28 cellular contexts compared by ENCODE assay signal in the genomic region with DNA sequence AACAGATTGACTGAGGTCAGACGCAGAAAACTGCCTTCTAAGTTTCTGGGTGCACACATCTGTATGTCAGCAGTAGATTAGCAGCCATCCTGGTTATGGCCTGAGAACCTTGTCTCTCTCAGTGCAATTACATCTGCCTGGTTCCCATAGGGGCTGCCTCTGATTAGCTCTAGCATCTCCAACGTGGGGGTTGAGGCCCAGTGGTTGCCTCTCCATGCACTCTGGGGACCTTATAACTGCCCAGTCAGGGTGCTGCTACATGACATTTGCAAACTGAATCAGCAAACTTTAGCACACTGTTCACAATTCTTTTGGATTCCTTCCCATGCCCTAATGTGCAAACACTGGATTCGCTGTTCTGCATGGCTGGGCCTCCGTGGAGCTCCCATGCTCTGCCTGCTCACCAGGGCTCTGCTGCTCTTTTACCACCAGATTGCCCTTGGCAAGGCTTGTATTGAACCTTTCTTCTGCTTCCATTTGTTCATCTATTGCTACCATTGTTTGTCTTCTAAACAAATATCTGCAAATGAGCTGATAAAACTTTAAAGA. TPM values are rescaled to one million over a fixed set of nuclear protein-coding genes. Genes with fewer than 3 reads are reported as not detected.
DNase-seq lines count a peak whose midpoint lies in the region; ATAC-seq and TF ChIP-seq lines count a peak whose summit lies in the region.
"Had no signal": no experiment of that assay in that cellular context is flagged by ENCODE, and none has a peak within 500 bp of the region (broad histone marks: within the 10 kb centered on the region; RNA-seq: fewer than 3 reads in every experiment).

No MANE protein-coding gene starts in this region.

- no peak for TF ChIP-seq CTCF in esophagus muscularis mucosa (IDR thresholded peaks at IDR 0.05)

- DNase-seq in amygdala (lab: John Stamatoyannopoulos, UW): peak in 46 of 56 donors; percentile 13 to 88 (median 60)
- peak; percentile 72 for DNase-seq in esophagus muscularis mucosa (ENCODE audit: extremely low spot score)
- no peak for DNase-seq in left lobe of liver (ENCODE audit: low spot score)
- peak in 44 of 49 donors; percentile 13 to 84 (median 64) for DNase-seq in substantia nigra (lab: John Stamatoyannopoulos, UW)
- DNase-seq in activated naive CD4-positive, alpha-beta T cell treated with anti-CD3 and anti-CD28 coated beads, Interleukin-2, amount 10 ng/mL, durations not matched to agents 7 days and 5 days: no peak
- no peak for DNase-seq in LoVo (ENCODE audit: low spot score)
- no peak for DNase-seq in T-helper 2 cell
- DNase-seq: activated CD8-positive, alpha-beta T cell treated with anti-CD3 and anti-CD28 coated beads, Interleukin-2, amount 10 ng/mL, durations not matched to agents 7 days and 5 days; activated gamma-delta T cell; activated naive CD8-positive, alpha-beta T cell treated with anti-CD3 and anti-CD28 coated beads, Interleukin-2, amount 50 U/mL, for 24 hours; CD4-positive, alpha-beta T cell; cortex of kidney; EL; heart right ventricle; mucosa of descending colon; NCI-H1105; NCI-H2029; NCI-H226; NCI-H774; RPMI8226; stimulated activated naive CD8-positive, alpha-beta T cell treated with anti-CD3 and anti-CD28 coated beads, Interleukin-15, amount 100 ng/mL, for 72 hours; upper lobe of left lung had no signal

- H3K4me1 Mint-ChIP-seq in activated naive CD4-positive, alpha-beta T cell treated with anti-CD3 and anti-CD28 coated beads, Interleukin-2, amount 10 ng/mL, durations not matched to agents 7 days and 5 days: no peaks in the 10 kb centered on the region
- H3K4me1 Mint-ChIP-seq: activated naive CD8-positive, alpha-beta T cell treated with anti-CD3 and anti-CD28 coated beads, Interleukin-2, amount 50 U/mL, for 24 hours; stimulated activated naive CD8-positive, alpha-beta T cell treated with anti-CD3 and anti-CD28 coated beads, Interleukin-15, amount 100 ng/mL, for 72 hours had no signal

- TF ChIP-seq EP300 in esophagus muscularis mucosa (IDR thresholded peaks at IDR 0.05): no peak

- no peaks in the 10 kb centered on the region for H3K4me1 ChIP-seq in esophagus muscularis mucosa
- H3K4me1 ChIP-seq: breast epithelium, parathyroid adenoma had no signal

- no peaks in the 10 kb centered on the region for H3K9me3 Mint-ChIP-seq in activated naive CD4-positive, alpha-beta T cell treated with anti-CD3 and anti-CD28 coated beads, Interleukin-2, amount 10 ng/mL, durations not matched to agents 7 days and 5 days
- H3K9me3 Mint-ChIP-seq: activated naive CD8-positive, alpha-beta T cell treated with anti-CD3 and anti-CD28 coated beads, Interleukin-2, amount 50 U/mL, for 24 hours; CD4-positive, alpha-beta T cell; nephron had no signal

- TF ChIP-seq POLR2A in esophagus muscularis mucosa (IDR thresholded peaks at IDR 0.05; ENCODE audit: low read depth) (no peak), GM18505 (IDR thresholded peaks at IDR 0.05; ENCODE audit: borderline replicate concordance, extremely low read depth, insufficient read depth, insufficient read length) (no peak)

- no peak overlapping the region for H3K4me3 ChIP-seq in esophagus muscularis mucosa
- H3K4me3 ChIP-seq: breast epithelium, heart right ventricle, mucosa of descending colon, upper lobe of left lung had no signal

- no peak overlapping the region for H3K4me3 Mint-ChIP-seq in activated naive CD4-positive, alpha-beta T cell treated with anti-CD3 and anti-CD28 coated beads, Interleukin-2, amount 10 ng/mL, durations not matched to agents 7 days and 5 days
- H3K4me3 Mint-ChIP-seq: activated CD8-positive, alpha-beta T cell treated with anti-CD3 and anti-CD28 coated beads, Interleukin-2, amount 10 ng/mL, durations not matched to agents 7 days and 5 days; activated naive CD8-positive, alpha-beta T cell treated with anti-CD3 and anti-CD28 coated beads, Interleukin-2, amount 50 U/mL, for 24 hours; CD4-positive, alpha-beta T cell; nephron; stimulated activated naive CD8-positive, alpha-beta T cell treated with anti-CD3 and anti-CD28 coated beads, Interleukin-15, amount 100 ng/mL, for 72 hours had no signal

- ATAC-seq in left lobe of liver: peak; percentile 87
- no peak for ATAC-seq in GM18505 (IDR thresholded peaks at IDR 0.05; ENCODE audit: unreplicated experiment)
- ATAC-seq: activated CD4-positive, CD25-positive, alpha-beta regulatory T cell treated with anti-CD3 and anti-CD28 coated beads, Interleukin-2, amount 50 U/mL, for 24 hours; activated CD8-positive, alpha-beta T cell treated with anti-CD3 and anti-CD28 coated beads, Interleukin-2, amount 10 ng/mL, durations not matched to agents 7 days and 5 days; activated naive CD8-positive, alpha-beta T cell treated with anti-CD3 and anti-CD28 coated beads, Interleukin-2, amount 50 U/mL, for 24 hours; HCT116; mucosa of descending colon; stimulated activated naive CD8-positive, alpha-beta T cell treated with anti-CD3 and anti-CD28 coated beads, Interleukin-15, amount 100 ng/mL, for 72 hours had no signal

- no peaks in the 10 kb centered on the region for H3K9me3 ChIP-seq in esophagus muscularis mucosa
- H3K9me3 ChIP-seq: breast epithelium, heart right ventricle, mucosa of descending colon, upper lobe of left lung had no signal

- H3K27ac Mint-ChIP-seq in activated naive CD4-positive, alpha-beta T cell treated with anti-CD3 and anti-CD28 coated beads, Interleukin-2, amount 10 ng/mL, durations not matched to agents 7 days and 5 days: no peak overlapping the region
- H3K27ac Mint-ChIP-seq: activated CD8-positive, alpha-beta T cell treated with anti-CD3 and anti-CD28 coated beads, Interleukin-2, amount 10 ng/mL, durations not matched to agents 7 days and 5 days; activated naive CD8-positive, alpha-beta T cell treated with anti-CD3 and anti-CD28 coated beads, Interleukin-2, amount 50 U/mL, for 24 hours; CD4-positive, alpha-beta T cell; nephron had no signal

- H3K27ac ChIP-seq in esophagus muscularis mucosa (replicated peaks in 1 of 4) (no peak overlapping the region), substantia nigra (ENCODE audit: low read depth, low read length, poor library complexity, severe bottlenecking) (peak overlapping the region; percentile 60)
- H3K27ac ChIP-seq: breast epithelium, heart right ventricle, parathyroid adenoma, upper lobe of left lung had no signal

- no peaks in the 10 kb centered on the region for H3K27me3 Mint-ChIP-seq in activated naive CD4-positive, alpha-beta T cell treated with anti-CD3 and anti-CD28 coated beads, Interleukin-2, amount 10 ng/mL, durations not matched to agents 7 days and 5 days
- H3K27me3 Mint-ChIP-seq: activated naive CD8-positive, alpha-beta T cell treated with anti-CD3 and anti-CD28 coated beads, Interleukin-2, amount 50 U/mL, for 24 hours; CD4-positive, alpha-beta T cell; stimulated activated naive CD8-positive, alpha-beta T cell treated with anti-CD3 and anti-CD28 coated beads, Interleukin-15, amount 100 ng/mL, for 72 hours had no signal

- no peaks in the 10 kb centered on the region for H3K27me3 ChIP-seq in esophagus muscularis mucosa
- H3K27me3 ChIP-seq: breast epithelium, heart right ventricle, upper lobe of left lung had no signal

- peaks cover 10% of the 10 kb centered on the region for H3K36me3 Mint-ChIP-seq in activated naive CD4-positive, alpha-beta T cell treated with anti-CD3 and anti-CD28 coated beads, Interleukin-2, amount 10 ng/mL, durations not matched to agents 7 days and 5 days

- CTCF ChIA-PET in activated naive CD4-positive, alpha-beta T cell treated with anti-CD3 and anti-CD28 coated beads, Interleukin-2, amount 10 ng/mL, durations not matched to agents 7 days and 5 days (lab: Charles Lee): no interaction called here

- peaks cover 0 to 6% (median 0%) of the 10 kb centered on the region in 4 donors for H3K36me3 ChIP-seq in esophagus muscularis mucosa
- H3K36me3 ChIP-seq: breast epithelium had no signal

- WGBS in esophagus muscularis mucosa: 81% methylated on average over 3 of the region's 4 CpGs

- intact Hi-C loops in esophagus muscularis mucosa (cut with DNase I): no loop called here

RNA-seq across cellular contexts. Expression of gene SNX18, which starts 36.2 kb away (rescaled TPM):
- total RNA-seq in esophagus muscularis mucosa (10 to 100 TPM; 34.1 to 93.3 (median 57.4) TPM), left lobe of liver (22.3 TPM)

Comparison
In these comparisons a context has a peak if more than half of its experiments do, and no peak if none do; other contexts are left out.
1. DNase-seq: peak in amygdala (46 of 56), esophagus muscularis mucosa (single experiment) and substantia nigra (44 of 49); none in left lobe of liver (single experiment), activated naive CD4-positive, alpha-beta T cell treated with anti-CD3 and anti-CD28 coated beads, Interleukin-2, amount 10 ng/mL, durations not matched to agents 7 days and 5 days (single experiment), LoVo (single experiment) and T-helper 2 cell (0 of 5).